Comparison of ENCODE assay signal across 26 cellular contexts in the genomic region with DNA sequence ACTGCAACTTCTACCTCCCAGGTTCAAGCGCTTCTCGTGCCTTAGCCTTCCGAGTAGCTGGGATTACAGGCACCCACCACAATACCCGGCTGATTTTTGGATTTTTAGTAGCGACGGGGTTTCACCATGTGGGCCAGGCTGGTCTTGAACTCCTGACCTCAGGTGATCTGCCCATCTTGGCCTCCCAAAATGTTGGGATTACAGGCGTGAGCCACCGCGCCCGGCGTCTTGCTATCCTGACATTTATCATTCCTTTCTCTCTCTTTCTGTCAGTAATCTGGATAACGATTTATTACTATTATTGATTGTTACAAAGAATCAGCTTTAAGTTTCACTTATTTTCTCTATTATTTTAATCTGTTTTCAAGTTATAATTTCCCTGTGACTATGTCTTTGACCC.
"Had no signal": no experiment of that assay in that cellular context is flagged by ENCODE, and none has a peak within 500 bp of the region (broad histone marks: within the 10 kb centered on the region; RNA-seq: fewer than 3 reads in every experiment).

No MANE protein-coding gene starts in this region.

- H3K4me1 ChIP-seq: stomach, suprapubic skin, testis, thyroid gland, tibial artery, tibial nerve, transverse colon, upper lobe of right lung, uterus, vagina had no signal

- H3K27ac ChIP-seq: stomach, suprapubic skin, testis, thoracic aorta, thyroid gland, tibial artery, tibial nerve, transverse colon, upper lobe of left lung, upper lobe of right lung, uterus, vagina had no signal

- H3K36me3 ChIP-seq: stomach, suprapubic skin, thoracic aorta, thyroid gland, tibial artery, tibial nerve, transverse colon, upper lobe of left lung, upper lobe of right lung, uterus, vagina had no signal

- ATAC-seq: stimulated activated effector memory CD8-positive, alpha-beta T cell treated with anti-CD3 and anti-CD28 coated beads, Interleukin-12 subunit alpha, Interleukin-12 subunit beta, amount 100 ng/mL, for 72 hours; stimulated activated memory B cell treated with anti-CD40 and anti-IgM and Interleukin-4, amounts not matched to agents 10 μg/mL and 1 μg/mL and 100 μg/mL, for 72 hours; stimulated activated naive B cell treated with anti-CD40 and anti-IgM and Interleukin-4, amounts not matched to agents 10 μg/mL and 1 μg/mL and 100 μg/mL, for 72 hours; stimulated activated naive CD8-positive, alpha-beta T cell treated with anti-CD3 and anti-CD28 coated beads, Interleukin-15, amount 100 ng/mL, for 72 hours; stimulated activated naive CD8-positive, alpha-beta T cell treated with anti-CD3 and anti-CD28 coated beads, Interleukin-15, Interleukin-2, amounts not matched to agents 100 U/mL and 50 U/mL, for 24 hours; upper lobe of right lung had no signal

- H3K4me3 ChIP-seq: stomach, suprapubic skin, testis, thoracic aorta, thyroid gland, tibial artery, tibial nerve, transverse colon, upper lobe of left lung, upper lobe of right lung, uterus, vagina had no signal

- H3K9me3 ChIP-seq: testis, thyroid gland, upper lobe of right lung, uterus, vagina had no signal

- DNase-seq: stimulated activated CD4-positive, alpha-beta T cell treated with anti-CD3 and anti-CD28 coated beads, Interleukin-2, amount 100 ng/mL, for 48 hours; stimulated activated CD4-positive, alpha-beta T cell treated with anti-CD3 and anti-CD28 coated beads, Interleukin-4, amount 100 ng/mL, for 1 hour; stimulated activated CD4-positive, alpha-beta T cell treated with anti-CD3 and anti-CD28 coated beads, Interleukin-4, amount 100 ng/mL, for 24 hours; stimulated activated CD4-positive, alpha-beta T cell treated with anti-CD3 and anti-CD28 coated beads, Interleukin-4, amount 100 ng/mL, for 4 hours; stimulated activated CD8-positive, alpha-beta memory T cell treated with anti-CD3 and anti-CD28 coated beads, Interleukin-4, amount 100 ng/mL, for 48 hours; stimulated activated naive B cell treated with anti-CD40 and anti-IgM and Interleukin-4, amounts not matched to agents 10 μg/mL and 1 μg/mL and 100 μg/mL, for 72 hours; stimulated activated naive CD4-positive, alpha-beta T cell; stimulated activated naive CD4-positive, alpha-beta T cell treated with Interleukin-2 at 50 U/mL for 16 hours; stimulated activated naive CD8-positive, alpha-beta T cell treated with anti-CD3 and anti-CD28 coated beads, Interleukin-15, amount 100 ng/mL, for 72 hours; stimulated activated naive CD8-positive, alpha-beta T cell treated with anti-CD3 and anti-CD28 coated beads, Interleukin-15, Interleukin-2, amounts not matched to agents 100 U/mL and 50 U/mL, for 24 hours; stomach; substantia nigra; testis; thyroid gland; tibial artery; transverse colon; trophoblast cell; upper lobe of right lung; uterus had no signal

- H3K27me3 ChIP-seq: stomach, suprapubic skin, testis, thyroid gland, tibial artery, tibial nerve, transverse colon, upper lobe of left lung, upper lobe of right lung, uterus, vagina had no signal
